ENCODE assay signal across 1 cellular context in genomic region chr7:3998060-3998459, GRCh38.
TF ChIP-seq lines count a peak whose summit lies in the region.

No MANE protein-coding gene starts in this region.

TF ChIP-seq in H1, 55 proteins besides CTCF, POLR2A, EP300 and RAD21 (continued from another document):
- no peak for TF ChIP-seq SUZ12 (IDR thresholded peaks at IDR 0.05; ENCODE audit: low read length)
- TF ChIP-seq SP2 (IDR thresholded peaks at IDR 0.05; ENCODE audit: low read length) = no peak
- no peak for TF ChIP-seq POLR2AphosphoS5 (IDR thresholded peaks at IDR 0.05; ENCODE audit: low read depth, low read length)
TF ChIP-seq in H1: peak in this region for 0.
